ENCODE assay signal across 8 cellular contexts in genomic region chr13:49098198-49098597, GRCh38.
DNase-seq lines count a peak whose midpoint lies in the region; ATAC-seq and TF ChIP-seq lines count a peak whose summit lies in the region.
"Had no signal": no experiment of that assay in that cellular context is flagged by ENCODE, and none has a peak within 500 bp of the region (broad histone marks: within the 10 kb centered on the region; RNA-seq: fewer than 3 reads in every experiment).

No MANE protein-coding gene starts in this region.

- TF ChIP-seq CTCF in thoracic aorta (IDR thresholded peaks at IDR 0.05) = no peak

- H3K4me3 ChIP-seq in thoracic aorta = no peak overlapping the region

- no peaks in the 10 kb centered on the region for H3K36me3 ChIP-seq in thoracic aorta

- peak; percentile 70 for ATAC-seq in thoracic aorta (ENCODE audit: insufficient number of reproducible peaks, low FRiP score, low read depth)

- DNase-seq in HK-2 (ENCODE audit: unreplicated experiment) = peak; percentile 21
- peak; percentile 73 for DNase-seq in astrocyte of the hippocampus (ENCODE audit: low read depth, low spot score)
- DNase-seq in hepatic stellate cell (ENCODE audit: low spot score) = peak; percentile 33
- peak; percentile 30 for DNase-seq in thoracic aorta (ENCODE audit: low spot score)
- DNase-seq in amygdala (lab: John Stamatoyannopoulos, UW) = no peak
- DNase-seq in germinal center (ENCODE audit: low spot score) = no peak
- DNase-seq in NK-92 treated with Interleukin-12 subunit alpha and Interleukin-12 subunit beta, amount 100 ng/mL, for 24 hours (lab: John Stamatoyannopoulos, UW) = no peak
- DNase-seq: activated B cell treated with CpG ODN at 0.5 μM for 24 hours had no signal

- H3K9me3 ChIP-seq in thoracic aorta = no peaks in the 10 kb centered on the region

- H3K27ac ChIP-seq in thoracic aorta = peak overlapping the region; percentile 56 to 70

- H3K27me3 ChIP-seq in thoracic aorta (replicated peaks; ENCODE audit: insufficient read depth) = no peaks in the 10 kb centered on the region

- peaks cover 28 to 30% of the 10 kb centered on the region in 2 donors for H3K4me1 ChIP-seq in thoracic aorta (ENCODE audit: control insufficient read depth in 1 of 2, low read depth in 2 of 2)

Comparison
In these comparisons a context has a peak if more than half of its experiments do, and no peak if none do; other contexts are left out.
1. DNase-seq: peak in HK-2 (single experiment), astrocyte of the hippocampus (single experiment), hepatic stellate cell (single experiment) and thoracic aorta (single experiment); none in amygdala (0 of 56), germinal center (single experiment) and NK-92 treated with Interleukin-12 subunit alpha and Interleukin-12 subunit beta, amount 100 ng/mL, for 24 hours (single experiment).